Comparison of ENCODE assay signal across 1 cellular context in the genomic region with DNA sequence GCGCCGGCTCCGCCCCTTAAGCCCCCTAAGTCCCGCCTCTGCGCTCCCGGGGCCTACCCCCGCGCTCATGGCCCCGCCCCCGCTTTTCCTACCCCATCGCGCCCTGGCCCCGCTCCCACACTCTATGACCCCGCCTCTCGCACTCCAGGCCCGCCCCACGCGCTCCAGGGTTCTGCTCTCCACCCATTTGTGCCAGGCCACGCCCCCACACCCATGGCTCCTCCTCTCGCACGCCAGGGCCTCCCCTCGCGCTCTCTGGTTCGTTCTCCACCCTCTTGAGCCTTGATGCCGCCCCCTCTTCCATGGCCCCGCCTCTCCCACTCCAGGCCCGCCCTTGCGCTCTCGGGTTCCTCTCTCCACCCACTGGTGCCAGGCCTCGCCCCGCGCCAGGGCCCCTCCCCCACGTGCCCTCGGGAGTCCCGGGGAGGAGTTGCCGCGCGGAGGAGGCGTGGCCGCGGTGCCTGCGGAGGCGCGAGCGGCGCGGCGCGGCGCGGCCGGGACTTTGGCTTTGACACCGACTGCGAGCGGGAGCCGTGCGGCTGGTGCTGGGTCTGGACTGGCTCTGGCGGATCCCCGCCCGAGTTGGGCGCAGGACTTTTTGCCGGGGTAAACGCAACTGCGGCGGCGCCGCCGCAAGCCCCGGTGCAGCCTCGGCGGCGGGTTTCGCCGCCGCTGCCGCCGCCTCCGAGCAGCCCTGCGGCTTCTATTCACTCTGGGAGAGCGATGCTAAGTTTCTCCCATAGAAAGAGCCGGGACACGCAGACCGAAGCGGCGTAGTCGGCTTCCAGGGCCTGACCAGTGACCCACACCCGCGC.
A peak's percentile ranks its signal among the peaks of the same experiment; 100 is the strongest.
TF ChIP-seq lines count a peak whose summit lies in the region.

Gene EEPD1, plus strand, starts transcription at position 499 of the 815 bp plus-strand sequence. CDS start 1,071 bp downstream, outside the sequence.

TF ChIP-seq in HepG2, 621 proteins besides CTCF, POLR2A, EP300 and RAD21 (continued from another document and continues in another):
- TF ChIP-seq IRF9 (CRISPR knock-in tag; IDR thresholded peaks at IDR 0.05; ENCODE audit: borderline replicate concordance) (no peak), GABPA (IDR thresholded peaks at IDR 0.05; ENCODE audit: low read depth, low read length) (no peak), GABPA (CRISPR knock-in tag; IDR thresholded peaks at IDR 0.05; ENCODE audit: low read depth) (no peak), MAZ (IDR thresholded peaks at IDR 0.05; ENCODE audit: borderline replicate concordance, low read depth, low read length) (peak; percentile 69; the same call in 1 of the 2 replicates), MAZ (CRISPR knock-in tag; IDR thresholded peaks at IDR 0.05; ENCODE audit: low read depth) (peak; percentile 87), E2F1 (CRISPR knock-in tag; IDR thresholded peaks at IDR 0.05) (no peak; the same call in 1 of the 2 replicates), ZNF761 (CRISPR knock-in tag; conservative IDR thresholded peaks at IDR 0.05) (no peak), CBX2 (IDR thresholded peaks at IDR 0.05; ENCODE audit: low read depth, low read length) (no peak), CBX2 (CRISPR knock-in tag; IDR thresholded peaks at IDR 0.05; ENCODE audit: low read depth) (no peak), KLF15 (CRISPR knock-in tag; IDR thresholded peaks at IDR 0.05; ENCODE audit: borderline replicate concordance) (no peak), SIX4 (CRISPR knock-in tag; IDR thresholded peaks at IDR 0.05) (peak; percentile 59; the same call in 1 of the 2 replicates), TRIM22 (IDR thresholded peaks at IDR 0.05) (no peak), GZF1 (CRISPR knock-in tag; IDR thresholded peaks at IDR 0.05) (no peak), NR3C1 (CRISPR knock-in tag; IDR thresholded peaks at IDR 0.05) (no peak), ZMAT5 (CRISPR knock-in tag; IDR thresholded peaks at IDR 0.05; ENCODE audit: borderline replicate concordance, low read depth) (no peak), XBP1 (CRISPR knock-in tag; IDR thresholded peaks at IDR 0.05) (no peak), SRSF4 (IDR thresholded peaks at IDR 0.05; ENCODE audit: low read depth, low read length, poor library complexity, severe bottlenecking) (no peak), ZNF562 (CRISPR knock-in tag; IDR thresholded peaks at IDR 0.05; ENCODE audit: borderline replicate concordance) (no peak), ZNF782 (CRISPR knock-in tag; IDR thresholded peaks at IDR 0.05; ENCODE audit: borderline replicate concordance) (no peak), RERE (CRISPR knock-in tag; IDR thresholded peaks at IDR 0.05; ENCODE audit: low read depth) (no peak), ZNF160 (CRISPR knock-in tag; IDR thresholded peaks at IDR 0.05) (no peak), JDP2 (CRISPR knock-in tag; IDR thresholded peaks at IDR 0.05; ENCODE audit: borderline replicate concordance) (no peak), MED1 (CRISPR knock-in tag; IDR thresholded peaks at IDR 0.05) (peak; percentile 77), HOXA5 (CRISPR knock-in tag; IDR thresholded peaks at IDR 0.05) (no peak), CBFB (CRISPR knock-in tag; IDR thresholded peaks at IDR 0.05) (0 out of 2 replicates have a peak, but pooled peaks have one; percentile 38), GABPB1 (CRISPR knock-in tag; IDR thresholded peaks at IDR 0.05) (peak; percentile 46; the same call in 1 of the 2 replicates), HNF4G (IDR thresholded peaks at IDR 0.05; ENCODE audit: borderline replicate concordance, low read depth, low read length) (no peak), HNF4G (CRISPR knock-in tag; IDR thresholded peaks at IDR 0.05; ENCODE audit: borderline replicate concordance, low read depth) (peak; percentile 20; the same call in 1 of the 2 replicates), ZNF44 (CRISPR knock-in tag; IDR thresholded peaks at IDR 0.05) (no peak), NFE2 (CRISPR knock-in tag; IDR thresholded peaks at IDR 0.05) (no peak), ELF4 (CRISPR knock-in tag; IDR thresholded peaks at IDR 0.05; ENCODE audit: borderline replicate concordance) (no peak), ZNF484 (CRISPR knock-in tag; IDR thresholded peaks at IDR 0.05; ENCODE audit: borderline replicate concordance, low read depth) (no peak), ZNF572 (CRISPR knock-in tag; IDR thresholded peaks at IDR 0.05) (no peak), ZFP41 (CRISPR knock-in tag; IDR thresholded peaks at IDR 0.05; ENCODE audit: borderline replicate concordance) (no peak)
- TF ChIP-seq, protein P1, sequence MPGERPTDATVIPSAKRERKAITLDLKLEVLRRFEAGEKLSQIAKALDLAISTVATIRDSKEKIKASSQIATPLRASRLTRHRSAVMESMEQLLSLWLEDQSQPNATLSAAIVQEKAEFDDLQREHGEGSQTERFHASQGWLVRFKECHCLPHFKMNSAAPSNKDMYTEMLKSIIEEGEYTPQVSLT (CRISPR knock-in tag; IDR thresholded peaks at IDR 0.05; ENCODE audit: borderline replicate concordance, low read depth) = no peak
- TF ChIP-seq, protein P2, sequence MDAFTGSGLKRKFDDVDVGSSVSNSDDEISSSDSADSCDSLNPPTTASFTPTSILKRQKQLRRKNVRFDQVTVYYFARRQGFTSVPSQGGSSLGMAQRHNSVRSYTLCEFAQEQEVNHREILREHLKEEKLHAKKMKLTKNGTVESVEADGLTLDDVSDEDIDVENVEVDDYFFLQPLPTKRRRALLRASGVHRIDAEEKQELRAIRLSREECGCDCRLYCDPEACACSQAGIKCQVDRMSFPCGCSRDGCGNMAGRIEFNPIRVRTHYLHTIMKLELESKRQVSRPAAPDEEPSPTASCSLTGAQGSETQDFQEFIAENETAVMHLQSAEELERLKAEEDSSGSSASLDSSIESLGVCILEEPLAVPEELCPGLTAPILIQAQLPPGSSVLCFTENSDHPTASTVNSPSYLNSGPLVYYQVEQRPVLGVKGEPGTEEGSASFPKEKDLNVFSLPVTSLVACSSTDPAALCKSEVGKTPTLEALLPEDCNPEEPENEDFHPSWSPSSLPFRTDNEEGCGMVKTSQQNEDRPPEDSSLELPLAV (CRISPR knock-in tag; conservative IDR thresholded peaks at IDR 0.05; ENCODE audit: low read depth) = no peak
- TF ChIP-seq, protein P3, sequence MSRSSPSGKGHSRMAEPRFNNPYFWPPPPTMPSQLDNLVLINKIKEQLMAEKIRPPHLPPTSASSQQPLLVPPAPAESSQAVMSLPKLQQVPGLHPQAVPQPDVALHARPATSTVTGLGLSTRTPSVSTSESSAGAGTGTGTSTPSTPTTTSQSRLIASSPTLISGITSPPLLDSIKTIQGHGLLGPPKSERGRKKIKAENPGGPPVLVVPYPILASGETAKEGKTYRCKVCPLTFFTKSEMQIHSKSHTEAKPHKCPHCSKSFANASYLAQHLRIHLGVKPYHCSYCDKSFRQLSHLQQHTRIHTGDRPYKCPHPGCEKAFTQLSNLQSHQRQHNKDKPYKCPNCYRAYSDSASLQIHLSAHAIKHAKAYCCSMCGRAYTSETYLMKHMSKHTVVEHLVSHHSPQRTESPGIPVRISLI (CRISPR knock-in tag; IDR thresholded peaks at IDR 0.05; ENCODE audit: borderline replicate concordance) = no peak
- TF ChIP-seq, protein P4, sequence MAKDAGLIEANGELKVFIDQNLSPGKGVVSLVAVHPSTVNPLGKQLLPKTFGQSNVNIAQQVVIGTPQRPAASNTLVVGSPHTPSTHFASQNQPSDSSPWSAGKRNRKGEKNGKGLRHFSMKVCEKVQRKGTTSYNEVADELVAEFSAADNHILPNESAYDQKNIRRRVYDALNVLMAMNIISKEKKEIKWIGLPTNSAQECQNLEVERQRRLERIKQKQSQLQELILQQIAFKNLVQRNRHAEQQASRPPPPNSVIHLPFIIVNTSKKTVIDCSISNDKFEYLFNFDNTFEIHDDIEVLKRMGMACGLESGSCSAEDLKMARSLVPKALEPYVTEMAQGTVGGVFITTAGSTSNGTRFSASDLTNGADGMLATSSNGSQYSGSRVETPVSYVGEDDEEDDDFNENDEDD (CRISPR knock-in tag; IDR thresholded peaks at IDR 0.05; ENCODE audit: borderline replicate concordance) = peak; percentile 75; the same call in 1 of the 2 replicates
- TF ChIP-seq, protein P5, sequence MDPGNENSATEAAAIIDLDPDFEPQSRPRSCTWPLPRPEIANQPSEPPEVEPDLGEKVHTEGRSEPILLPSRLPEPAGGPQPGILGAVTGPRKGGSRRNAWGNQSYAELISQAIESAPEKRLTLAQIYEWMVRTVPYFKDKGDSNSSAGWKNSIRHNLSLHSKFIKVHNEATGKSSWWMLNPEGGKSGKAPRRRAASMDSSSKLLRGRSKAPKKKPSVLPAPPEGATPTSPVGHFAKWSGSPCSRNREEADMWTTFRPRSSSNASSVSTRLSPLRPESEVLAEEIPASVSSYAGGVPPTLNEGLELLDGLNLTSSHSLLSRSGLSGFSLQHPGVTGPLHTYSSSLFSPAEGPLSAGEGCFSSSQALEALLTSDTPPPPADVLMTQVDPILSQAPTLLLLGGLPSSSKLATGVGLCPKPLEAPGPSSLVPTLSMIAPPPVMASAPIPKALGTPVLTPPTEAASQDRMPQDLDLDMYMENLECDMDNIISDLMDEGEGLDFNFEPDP (CRISPR knock-in tag; conservative IDR thresholded peaks at IDR 0.05) = no peak
